In the genomic region with DNA sequence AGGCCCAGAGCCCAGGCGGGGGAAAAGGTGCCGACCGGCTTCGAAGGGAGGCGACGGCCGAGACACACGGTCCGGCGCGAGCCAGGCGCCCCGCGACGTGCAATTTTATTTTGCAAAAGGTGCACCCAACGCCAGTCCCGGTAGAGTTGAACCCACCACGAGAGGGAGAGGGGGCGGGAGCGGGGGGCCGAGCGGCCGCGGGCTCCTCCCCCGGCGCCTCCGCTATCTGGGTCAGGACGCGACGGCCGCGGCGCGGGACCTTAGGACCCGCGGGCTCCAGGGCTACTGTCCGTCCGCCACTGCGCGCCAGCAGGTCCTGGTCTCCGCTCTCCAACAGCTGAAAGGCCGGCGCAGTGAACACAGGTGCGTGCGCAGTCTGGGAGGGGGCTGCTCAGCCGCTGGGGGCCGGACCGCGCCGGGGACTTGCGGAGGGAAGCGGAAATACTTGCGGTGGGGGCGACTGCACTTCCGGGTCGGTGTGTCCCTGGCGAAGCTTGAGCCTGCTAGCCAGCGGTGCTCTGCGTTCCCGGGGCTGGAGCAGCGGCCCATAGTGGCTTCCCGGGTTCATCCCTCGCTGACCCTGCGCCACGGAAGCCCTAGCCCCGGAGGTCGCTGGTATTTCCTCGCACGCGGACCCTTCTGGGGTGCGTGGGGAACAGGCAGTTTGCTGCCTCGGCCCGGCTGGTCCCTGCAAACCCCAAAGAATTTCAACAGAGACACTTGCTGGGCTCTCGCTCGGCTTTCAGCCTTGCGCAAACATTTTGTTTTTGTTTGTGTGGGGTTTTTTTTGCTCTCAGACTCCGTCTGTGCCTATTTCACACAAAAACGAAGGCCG, we compare ENCODE assay signal across 1 cellular context.
TF ChIP-seq lines count a peak whose summit lies in the region.

TSS of gene RMDN2 (plus strand) at position 225 of the 835 bp plus-strand sequence. CDS start 3,991 bp downstream, outside the sequence.

TF ChIP-seq in HepG2, 621 proteins besides CTCF, POLR2A, EP300 and RAD21 (continued from another document and continues in another):
- TF ChIP-seq, protein P1, sequence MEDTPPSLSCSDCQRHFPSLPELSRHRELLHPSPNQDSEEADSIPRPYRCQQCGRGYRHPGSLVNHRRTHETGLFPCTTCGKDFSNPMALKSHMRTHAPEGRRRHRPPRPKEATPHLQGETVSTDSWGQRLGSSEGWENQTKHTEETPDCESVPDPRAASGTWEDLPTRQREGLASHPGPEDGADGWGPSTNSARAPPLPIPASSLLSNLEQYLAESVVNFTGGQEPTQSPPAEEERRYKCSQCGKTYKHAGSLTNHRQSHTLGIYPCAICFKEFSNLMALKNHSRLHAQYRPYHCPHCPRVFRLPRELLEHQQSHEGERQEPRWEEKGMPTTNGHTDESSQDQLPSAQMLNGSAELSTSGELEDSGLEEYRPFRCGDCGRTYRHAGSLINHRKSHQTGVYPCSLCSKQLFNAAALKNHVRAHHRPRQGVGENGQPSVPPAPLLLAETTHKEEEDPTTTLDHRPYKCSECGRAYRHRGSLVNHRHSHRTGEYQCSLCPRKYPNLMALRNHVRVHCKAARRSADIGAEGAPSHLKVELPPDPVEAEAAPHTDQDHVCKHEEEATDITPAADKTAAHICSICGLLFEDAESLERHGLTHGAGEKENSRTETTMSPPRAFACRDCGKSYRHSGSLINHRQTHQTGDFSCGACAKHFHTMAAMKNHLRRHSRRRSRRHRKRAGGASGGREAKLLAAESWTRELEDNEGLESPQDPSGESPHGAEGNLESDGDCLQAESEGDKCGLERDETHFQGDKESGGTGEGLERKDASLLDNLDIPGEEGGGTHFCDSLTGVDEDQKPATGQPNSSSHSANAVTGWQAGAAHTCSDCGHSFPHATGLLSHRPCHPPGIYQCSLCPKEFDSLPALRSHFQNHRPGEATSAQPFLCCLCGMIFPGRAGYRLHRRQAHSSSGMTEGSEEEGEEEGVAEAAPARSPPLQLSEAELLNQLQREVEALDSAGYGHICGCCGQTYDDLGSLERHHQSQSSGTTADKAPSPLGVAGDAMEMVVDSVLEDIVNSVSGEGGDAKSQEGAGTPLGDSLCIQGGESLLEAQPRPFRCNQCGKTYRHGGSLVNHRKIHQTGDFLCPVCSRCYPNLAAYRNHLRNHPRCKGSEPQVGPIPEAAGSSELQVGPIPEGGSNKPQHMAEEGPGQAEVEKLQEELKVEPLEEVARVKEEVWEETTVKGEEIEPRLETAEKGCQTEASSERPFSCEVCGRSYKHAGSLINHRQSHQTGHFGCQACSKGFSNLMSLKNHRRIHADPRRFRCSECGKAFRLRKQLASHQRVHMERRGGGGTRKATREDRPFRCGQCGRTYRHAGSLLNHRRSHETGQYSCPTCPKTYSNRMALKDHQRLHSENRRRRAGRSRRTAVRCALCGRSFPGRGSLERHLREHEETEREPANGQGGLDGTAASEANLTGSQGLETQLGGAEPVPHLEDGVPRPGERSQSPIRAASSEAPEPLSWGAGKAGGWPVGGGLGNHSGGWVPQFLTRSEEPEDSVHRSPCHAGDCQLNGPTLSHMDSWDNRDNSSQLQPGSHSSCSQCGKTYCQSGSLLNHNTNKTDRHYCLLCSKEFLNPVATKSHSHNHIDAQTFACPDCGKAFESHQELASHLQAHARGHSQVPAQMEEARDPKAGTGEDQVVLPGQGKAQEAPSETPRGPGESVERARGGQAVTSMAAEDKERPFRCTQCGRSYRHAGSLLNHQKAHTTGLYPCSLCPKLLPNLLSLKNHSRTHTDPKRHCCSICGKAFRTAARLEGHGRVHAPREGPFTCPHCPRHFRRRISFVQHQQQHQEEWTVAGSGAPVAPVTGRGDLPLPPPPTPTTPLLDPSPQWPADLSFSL (CRISPR knock-in tag; IDR thresholded peaks at IDR 0.05): no peak
- TF ChIP-seq ZNF367 (CRISPR knock-in tag; IDR thresholded peaks at IDR 0.05; ENCODE audit: borderline replicate concordance) (peak; percentile 86; the same call in 1 of the 2 replicates), ZNF557 (CRISPR knock-in tag; IDR thresholded peaks at IDR 0.05) (peak; percentile 96), SP1 (IDR thresholded peaks at IDR 0.05) (no peak), SP1 (CRISPR knock-in tag; IDR thresholded peaks at IDR 0.05) (peak; percentile 41; the same call in 1 of the 2 replicates), FOSL1 (CRISPR knock-in tag; IDR thresholded peaks at IDR 0.05; ENCODE audit: borderline replicate concordance) (no peak; the same call in 1 of the 2 replicates), RFXAP (CRISPR knock-in tag; IDR thresholded peaks at IDR 0.05; ENCODE audit: borderline replicate concordance) (peak; percentile 92), ZNF724P (CRISPR knock-in tag; IDR thresholded peaks at IDR 0.05; ENCODE audit: borderline replicate concordance) (peak; percentile 49), HNRNPH1 (optimal IDR thresholded peaks at IDR 0.05; ENCODE audit: low read depth, low read length) (no peak), ZNF512B (CRISPR knock-in tag; IDR thresholded peaks at IDR 0.05; ENCODE audit: borderline replicate concordance) (no peak), TP53 (CRISPR knock-in tag; conservative IDR thresholded peaks at IDR 0.05) (peak; percentile 96), ZNF782 (CRISPR knock-in tag; IDR thresholded peaks at IDR 0.05; ENCODE audit: borderline replicate concordance) (peak; percentile 89), CEBPB (IDR thresholded peaks at IDR 0.05; ENCODE audit: borderline replicate concordance, low read depth, low read length) (peak; percentile 71; the same call in 1 of the 2 replicates), RBAK (CRISPR knock-in tag; IDR thresholded peaks at IDR 0.05) (peak; percentile 68; the same call in 1 of the 2 replicates), ZSCAN22 (CRISPR knock-in tag; IDR thresholded peaks at IDR 0.05) (no peak), ZBTB7A (CRISPR knock-in tag; IDR thresholded peaks at IDR 0.05) (peak; percentile 94), STAG1 (CRISPR knock-in tag; IDR thresholded peaks at IDR 0.05) (peak; percentile 40), YEATS2 (CRISPR knock-in tag; IDR thresholded peaks at IDR 0.05; ENCODE audit: borderline replicate concordance) (peak; percentile 96; the same call in 1 of the 2 replicates), TFE3 (CRISPR knock-in tag; IDR thresholded peaks at IDR 0.05) (peak; percentile 24; the same call in 1 of the 2 replicates), HOXA3 (CRISPR knock-in tag; IDR thresholded peaks at IDR 0.05) (peak; percentile 96), WIZ (CRISPR knock-in tag; IDR thresholded peaks at IDR 0.05) (peak; percentile 53), MAFF (IDR thresholded peaks at IDR 0.05; ENCODE audit: low read depth, low read length) (no peak), HOXD1 (CRISPR knock-in tag; IDR thresholded peaks at IDR 0.05) (peak; percentile 95), ZNF235 (CRISPR knock-in tag; IDR thresholded peaks at IDR 0.05; ENCODE audit: borderline replicate concordance) (no peak), ZNF274 (CRISPR knock-in tag; IDR thresholded peaks at IDR 0.05) (peak; percentile 99), ZNF253 (CRISPR knock-in tag; IDR thresholded peaks at IDR 0.05; ENCODE audit: borderline replicate concordance) (peak; percentile 91), ZNF124 (CRISPR knock-in tag; IDR thresholded peaks at IDR 0.05) (peak; percentile 72; the same call in 1 of the 2 replicates), ATF7 (IDR thresholded peaks at IDR 0.05) (no peak), ATF7 (CRISPR knock-in tag; IDR thresholded peaks at IDR 0.05) (peak; percentile 82), ZFAT (CRISPR knock-in tag; conservative IDR thresholded peaks at IDR 0.05) (peak; percentile 85; the same call in 1 of the 2 replicates), HMG20B (CRISPR knock-in tag; conservative IDR thresholded peaks at IDR 0.05) (peak; percentile 63), NR2F6 (IDR thresholded peaks at IDR 0.05) (peak; percentile 52; the same call in 1 of the 2 replicates), NR2F6 (CRISPR knock-in tag; IDR thresholded peaks at IDR 0.05) (peak; percentile 84), ZNF431 (CRISPR knock-in tag; IDR thresholded peaks at IDR 0.05; ENCODE audit: borderline replicate concordance, low read depth) (peak; percentile 60; the same call in 1 of the 2 replicates), MXI1 (IDR thresholded peaks at IDR 0.05; ENCODE audit: borderline replicate concordance, low read depth, low read length) (peak; percentile 73; the same call in 1 of the 3 replicates), ZNF263 (CRISPR knock-in tag; IDR thresholded peaks at IDR 0.05) (peak; percentile 67), MXD4 (CRISPR knock-in tag; IDR thresholded peaks at IDR 0.05) (peak; percentile 91; the same call in 1 of the 2 replicates), THRA (CRISPR knock-in tag; IDR thresholded peaks at IDR 0.05; ENCODE audit: borderline replicate concordance) (peak; percentile 64; the same call in 1 of the 2 replicates), MZF1 (CRISPR knock-in tag; IDR thresholded peaks at IDR 0.05; ENCODE audit: borderline replicate concordance) (peak; percentile 97), SMARCC2 (IDR thresholded peaks at IDR 0.05) (no peak), POLR2G (IDR thresholded peaks at IDR 0.05; ENCODE audit: low read depth, low read length) (peak; percentile 98), MIER3 (CRISPR knock-in tag; IDR thresholded peaks at IDR 0.05; ENCODE audit: borderline replicate concordance) (peak; percentile 95; the same call in 1 of the 2 replicates), ZBTB38 (CRISPR knock-in tag; IDR thresholded peaks at IDR 0.05) (peak; percentile 95), ZNF576 (CRISPR knock-in tag; IDR thresholded peaks at IDR 0.05) (peak; percentile 31), GTF2F1 (IDR thresholded peaks at IDR 0.05; ENCODE audit: low read length) (peak; percentile 31; the same call in 1 of the 2 replicates)
- TF ChIP-seq, protein P2, sequence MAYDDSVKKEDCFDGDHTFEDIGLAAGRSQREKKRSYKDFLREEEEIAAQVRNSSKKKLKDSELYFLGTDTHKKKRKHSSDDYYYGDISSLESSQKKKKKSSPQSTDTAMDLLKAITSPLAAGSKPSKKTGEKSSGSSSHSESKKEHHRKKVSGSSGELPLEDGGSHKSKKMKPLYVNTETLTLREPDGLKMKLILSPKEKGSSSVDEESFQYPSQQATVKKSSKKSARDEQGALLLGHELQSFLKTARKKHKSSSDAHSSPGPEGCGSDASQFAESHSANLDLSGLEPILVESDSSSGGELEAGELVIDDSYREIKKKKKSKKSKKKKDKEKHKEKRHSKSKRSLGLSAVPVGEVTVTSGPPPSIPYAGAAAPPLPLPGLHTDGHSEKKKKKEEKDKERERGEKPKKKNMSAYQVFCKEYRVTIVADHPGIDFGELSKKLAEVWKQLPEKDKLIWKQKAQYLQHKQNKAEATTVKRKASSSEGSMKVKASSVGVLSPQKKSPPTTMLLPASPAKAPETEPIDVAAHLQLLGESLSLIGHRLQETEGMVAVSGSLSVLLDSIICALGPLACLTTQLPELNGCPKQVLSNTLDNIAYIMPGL (CRISPR knock-in tag; IDR thresholded peaks at IDR 0.05; ENCODE audit: borderline replicate concordance in 1 of 2, low read depth in 1 of 2): peak; percentile 91 to 97
- TF ChIP-seq, protein P3, sequence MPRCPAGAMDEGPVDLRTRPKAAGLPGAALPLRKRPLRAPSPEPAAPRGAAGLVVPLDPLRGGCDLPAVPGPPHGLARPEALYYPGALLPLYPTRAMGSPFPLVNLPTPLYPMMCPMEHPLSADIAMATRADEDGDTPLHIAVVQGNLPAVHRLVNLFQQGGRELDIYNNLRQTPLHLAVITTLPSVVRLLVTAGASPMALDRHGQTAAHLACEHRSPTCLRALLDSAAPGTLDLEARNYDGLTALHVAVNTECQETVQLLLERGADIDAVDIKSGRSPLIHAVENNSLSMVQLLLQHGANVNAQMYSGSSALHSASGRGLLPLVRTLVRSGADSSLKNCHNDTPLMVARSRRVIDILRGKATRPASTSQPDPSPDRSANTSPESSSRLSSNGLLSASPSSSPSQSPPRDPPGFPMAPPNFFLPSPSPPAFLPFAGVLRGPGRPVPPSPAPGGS (CRISPR knock-in tag; IDR thresholded peaks at IDR 0.05): peak; percentile 98
